ENCODE assay signal across 16 cellular contexts in genomic region chr20:57697540-57697939, GRCh38. TPM values are rescaled to one million over a fixed set of nuclear protein-coding genes. Genes with fewer than 3 reads are reported as not detected.
A peak's percentile ranks its signal among the peaks of the same experiment; 100 is the strongest.
DNase-seq lines count a peak whose midpoint lies in the region; ATAC-seq and TF ChIP-seq lines count a peak whose summit lies in the region.
"Had no signal": no experiment of that assay in that cellular context is flagged by ENCODE, and none has a peak within 500 bp of the region (broad histone marks: within the 10 kb centered on the region; RNA-seq: fewer than 3 reads in every experiment).

No MANE protein-coding gene starts in this region.

- no peak for DNase-seq in HFFc6
- no peak for DNase-seq in WTC11 (ENCODE audit: low spot score)
- no peak for DNase-seq in memory B cell (ENCODE audit: low spot score in 2 of 2)
- DNase-seq in islet precursor cell = no peak
- no peak for DNase-seq in AML-193 (lab: John Stamatoyannopoulos, UW)
- no peak for DNase-seq in psoas muscle
- DNase-seq: DND-41, KBM-7, NCI-H1092, NCI-H2171, pancreas, tibial artery had no signal

- no peaks in the 10 kb centered on the region for H3K36me3 Mint-ChIP-seq in HFFc6 (ENCODE audit: low read depth)
- H3K36me3 Mint-ChIP-seq in WTC11 = no peaks in the 10 kb centered on the region
- no peaks in the 10 kb centered on the region for H3K36me3 Mint-ChIP-seq in memory B cell

- POLR2A ChIA-PET in WTC11 (lab: Charles Lee) = no interaction called here

- H3K27me3 Mint-ChIP-seq in HFFc6 (ENCODE audit: insufficient read depth) (peaks cover 12% of the 10 kb centered on the region), WTC11 (ENCODE audit: low read depth) (no peaks in the 10 kb centered on the region), memory B cell (no peaks in the 10 kb centered on the region)
- H3K27me3 Mint-ChIP-seq: activated naive CD8-positive, alpha-beta T cell treated with anti-CD3 and anti-CD28 coated beads, Interleukin-2, amount 50 U/mL, for 24 hours; CD4-positive, alpha-beta T cell had no signal

- peak overlapping the region; percentile 73; the same call in 1 of the 2 replicates for H3K27ac Mint-ChIP-seq in HFFc6
- peak overlapping the region; percentile 85; the same call in 1 of the 2 replicates for H3K27ac Mint-ChIP-seq in WTC11
- H3K27ac Mint-ChIP-seq in memory B cell = peak overlapping the region; percentile 68
- H3K27ac Mint-ChIP-seq: CD4-positive, alpha-beta T cell had no signal

- H3K36me3 ChIP-seq in subcutaneous abdominal adipose tissue (ENCODE audit: control insufficient read depth in 5 of 5, insufficient read depth in 5 of 5, low read length in 5 of 5) (peaks cover 0 to 17% (median 7%) of the 10 kb centered on the region in 5 donors), psoas muscle (ENCODE audit: insufficient read depth in 1 of 2, low read depth in 1 of 2) (no peaks in the 10 kb centered on the region)
- H3K36me3 ChIP-seq: cardiac muscle cell, pancreas, tibial artery had no signal

- 53 to 63% (median 54%) methylated on average over 7 of the region's 7 CpGs for WGBS in psoas muscle, 3 donors

- H3K9me3 ChIP-seq in subcutaneous abdominal adipose tissue (ENCODE audit: control insufficient read depth in 5 of 5, low read length in 5 of 5) = no peaks in the 10 kb centered on the region
- H3K9me3 ChIP-seq in psoas muscle = no peaks in the 10 kb centered on the region
- H3K9me3 ChIP-seq: pancreas, tibial artery had no signal

- H3K9me3 Mint-ChIP-seq in HFFc6 (no peaks in the 10 kb centered on the region), WTC11 (no peaks in the 10 kb centered on the region), memory B cell (no peaks in the 10 kb centered on the region)
- H3K9me3 Mint-ChIP-seq: activated naive CD8-positive, alpha-beta T cell treated with anti-CD3 and anti-CD28 coated beads, Interleukin-2, amount 50 U/mL, for 24 hours; CD4-positive, alpha-beta T cell had no signal

- peak overlapping the region; percentile 52 for H3K27ac ChIP-seq in subcutaneous abdominal adipose tissue (ENCODE audit: low read depth, low read length)
- no peak overlapping the region for H3K27ac ChIP-seq in psoas muscle
- H3K27ac ChIP-seq: cardiac muscle cell had no signal

- peak overlapping the region; percentile 80; the same call in 1 of the 2 replicates for H3K4me3 Mint-ChIP-seq in HFFc6
- no peak overlapping the region for H3K4me3 Mint-ChIP-seq in WTC11
- no peak overlapping the region for H3K4me3 Mint-ChIP-seq in memory B cell
- H3K4me3 Mint-ChIP-seq: activated naive CD8-positive, alpha-beta T cell treated with anti-CD3 and anti-CD28 coated beads, Interleukin-2, amount 50 U/mL, for 24 hours; CD4-positive, alpha-beta T cell had no signal

- TF ChIP-seq CTCF in HFFc6 (IDR thresholded peaks at IDR 0.05) (no peak), WTC11 (IDR thresholded peaks at IDR 0.05) (no peak), psoas muscle (IDR thresholded peaks at IDR 0.05) (no peak)

- ATAC-seq in WTC11 (no peak), memory B cell (ENCODE audit: low read depth) (no peak), psoas muscle (no peak)

- peaks cover 4 to 97% (median 77%) of the 10 kb centered on the region in 5 donors for H3K4me1 ChIP-seq in subcutaneous abdominal adipose tissue (ENCODE audit: control insufficient read depth in 5 of 5, insufficient read depth in 5 of 5, low read length in 5 of 5)
- H3K4me1 ChIP-seq in psoas muscle = peaks cover 23% of the 10 kb centered on the region

- CTCF ChIA-PET in WTC11 (lab: Charles Lee) = interaction anchor here (1.0 to 1.1 kb wide), 2 partner anchors 12 to 14 kb away, joined by 3 to 4 read pairs; partner anchors contain the start of gene PMEPA1

- no peak overlapping the region for H3K9ac ChIP-seq in subcutaneous abdominal adipose tissue (ENCODE audit: low read length in 5 of 5)

- intact Hi-C loops in psoas muscle (cut with DNase I) = no loop called here

- H3K4me3 ChIP-seq in subcutaneous abdominal adipose tissue (ENCODE audit: low read depth in 1 of 5, low read length in 5 of 5) (no peak overlapping the region), psoas muscle (no peak overlapping the region)
- H3K4me3 ChIP-seq: cardiac muscle cell, pancreas, tibial artery had no signal

- H3K27me3 ChIP-seq in subcutaneous abdominal adipose tissue (ENCODE audit: control insufficient read depth in 5 of 5, insufficient read depth in 4 of 5, low read length in 5 of 5) = no peaks in the 10 kb centered on the region
- H3K27me3 ChIP-seq in psoas muscle (ENCODE audit: insufficient read depth in 3 of 3, low read length in 2 of 3) = no peaks in the 10 kb centered on the region
- H3K27me3 ChIP-seq: pancreas, tibial artery had no signal

- H3K4me1 Mint-ChIP-seq in HFFc6 (ENCODE audit: low read depth) (peaks cover 29% of the 10 kb centered on the region), WTC11 (peaks cover 85% of the 10 kb centered on the region), memory B cell (peaks cover 69% of the 10 kb centered on the region)

TF ChIP-seq in WTC11, 78 proteins besides CTCF, POLR2A, EP300 and RAD21:
- TF ChIP-seq CDX4 (CRISPR knock-in tag; IDR thresholded peaks at IDR 0.05; ENCODE audit: borderline replicate concordance) = no peak
- TF ChIP-seq ZNF219 (CRISPR knock-in tag; IDR thresholded peaks at IDR 0.05; ENCODE audit: borderline replicate concordance) = no peak
- TF ChIP-seq SMAD4 (CRISPR knock-in tag; IDR thresholded peaks at IDR 0.05) = no peak
- no peak for TF ChIP-seq JUN (CRISPR knock-in tag; IDR thresholded peaks at IDR 0.05)
- TF ChIP-seq FOXJ3 (CRISPR knock-in tag; IDR thresholded peaks at IDR 0.05; ENCODE audit: borderline replicate concordance) = no peak
- TF ChIP-seq, protein P1, sequence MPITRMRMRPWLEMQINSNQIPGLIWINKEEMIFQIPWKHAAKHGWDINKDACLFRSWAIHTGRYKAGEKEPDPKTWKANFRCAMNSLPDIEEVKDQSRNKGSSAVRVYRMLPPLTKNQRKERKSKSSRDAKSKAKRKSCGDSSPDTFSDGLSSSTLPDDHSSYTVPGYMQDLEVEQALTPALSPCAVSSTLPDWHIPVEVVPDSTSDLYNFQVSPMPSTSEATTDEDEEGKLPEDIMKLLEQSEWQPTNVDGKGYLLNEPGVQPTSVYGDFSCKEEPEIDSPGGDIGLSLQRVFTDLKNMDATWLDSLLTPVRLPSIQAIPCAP (CRISPR knock-in tag; IDR thresholded peaks at IDR 0.05) = no peak

RNA-seq across cellular contexts. Expression of gene PMEPA1, which starts 12.3 kb away (rescaled TPM):
- 1 to 10 TPM; 4.7 to 8.0 (median 5.3) TPM for total RNA-seq in HFFc6 (2021; fragmentation: NEBNext Ultra II Directional; extraction: Animal tissue kit (Norgen Biotek cat#: 25700))
- total RNA-seq in WTC11 (2021) = 29.8 to 40.6 TPM (median 31.0 TPM) in 3 replicates
- 10 to 100 TPM in 3 of 4 donors, 1 to 10 TPM in 1; 8.9 to 19.5 (median 15.6) TPM for total RNA-seq in psoas muscle
- polyA plus RNA-seq in psoas muscle = 10 to 100 TPM; 17.1 to 34.0 (median 30.7) TPM
